ENCODE assay signal across 19 cellular contexts in genomic region chr4:60897415-60897814, GRCh38.
"Had no signal": no experiment of that assay in that cellular context is flagged by ENCODE, and none has a peak within 500 bp of the region (broad histone marks: within the 10 kb centered on the region; RNA-seq: fewer than 3 reads in every experiment).

No MANE protein-coding gene starts in this region.

- DNase-seq: activated CD4-positive, alpha-beta T cell treated with anti-CD3 and anti-CD28 coated beads, Interleukin-2, amount 10 ng/mL, durations not matched to agents 7 days and 5 days; activated CD8-positive, alpha-beta T cell treated with anti-CD3 and anti-CD28 coated beads, Interleukin-2, amount 10 ng/mL, durations not matched to agents 7 days and 5 days; activated T-cell treated with anti-CD3 and anti-CD28 coated beads, Interleukin-2, amount 50 U/mL, for 1 hour; aorta; effector CD4-positive, alpha-beta T cell; erythroblast; foreskin keratinocyte; kidney; naive thymus-derived CD8-positive, alpha-beta T cell; stimulated activated CD4-positive, alpha-beta T cell treated with anti-CD3 and anti-CD28 coated beads, Interleukin-4, amount 100 ng/mL, for 24 hours; stimulated activated naive CD8-positive, alpha-beta T cell treated with anti-CD3 and anti-CD28 coated beads, Interleukin-15, Interleukin-2, amounts not matched to agents 100 U/mL and 50 U/mL, for 24 hours; upper lobe of left lung had no signal

- H3K27ac ChIP-seq: cardiac muscle cell, foreskin keratinocyte, prostate gland, right atrium auricular region, upper lobe of left lung, VCaP had no signal

- H3K4me1 ChIP-seq: foreskin keratinocyte, prostate gland, right atrium auricular region had no signal

- H3K9me3 ChIP-seq: prostate gland, right atrium auricular region, upper lobe of left lung had no signal

- ATAC-seq: activated CD4-positive, CD25-positive, alpha-beta regulatory T cell treated with anti-CD3 and anti-CD28 coated beads, Interleukin-2, amount 50 U/mL, for 24 hours; activated CD8-positive, alpha-beta T cell treated with anti-CD3 and anti-CD28 coated beads, Interleukin-2, amount 10 ng/mL, durations not matched to agents 7 days and 5 days; activated naive CD4-positive, alpha-beta T cell treated with anti-CD3 and anti-CD28 coated beads, Interleukin-2, amount 50 U/mL, for 72 hours; foreskin keratinocyte; naive thymus-derived CD8-positive, alpha-beta T cell; stimulated activated naive CD8-positive, alpha-beta T cell treated with anti-CD3 and anti-CD28 coated beads, Interleukin-15, Interleukin-2, amounts not matched to agents 100 U/mL and 50 U/mL, for 24 hours had no signal

- H3K36me3 ChIP-seq: cardiac muscle cell, prostate gland, right atrium auricular region, upper lobe of left lung had no signal

- H3K4me3 ChIP-seq: cardiac muscle cell, lung, prostate gland, right atrium auricular region, upper lobe of left lung had no signal

- H3K27me3 ChIP-seq: cardiac muscle cell, foreskin keratinocyte, right atrium auricular region, upper lobe of left lung had no signal
